1 cellular context compared by ENCODE assay signal in the genomic region with DNA sequence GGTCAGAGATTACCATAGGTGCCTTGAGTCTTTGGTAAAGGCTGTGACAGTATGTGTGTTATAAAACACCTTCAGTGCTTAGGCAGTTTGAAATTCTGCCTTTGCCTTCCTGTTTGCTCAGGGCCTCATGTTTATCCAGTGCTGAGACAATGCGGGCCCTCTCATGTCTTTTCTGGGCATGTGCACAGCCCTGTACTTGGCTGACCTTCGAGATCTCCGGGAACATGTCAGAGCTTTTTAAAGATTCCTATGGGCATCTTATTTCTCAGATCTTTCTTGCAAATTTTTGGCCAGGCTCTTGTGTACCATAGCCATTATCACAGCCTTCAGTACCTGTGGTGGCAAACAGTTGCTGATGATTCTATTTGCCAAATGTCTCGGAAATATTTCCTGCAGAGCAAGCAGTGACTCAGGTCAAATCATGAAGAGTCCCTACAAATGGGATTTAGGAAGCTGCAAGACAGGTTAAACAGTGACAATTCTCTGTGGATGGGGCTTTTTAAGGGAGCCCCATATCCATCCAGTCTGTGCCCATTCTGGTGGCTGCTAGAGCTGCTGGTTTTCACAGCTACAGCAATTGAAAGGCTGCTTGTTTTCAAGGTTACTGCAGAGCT.
TF ChIP-seq lines count a peak whose summit lies in the region.

No MANE protein-coding gene starts in this region.

TF ChIP-seq in HepG2, 621 proteins besides CTCF, POLR2A, EP300 and RAD21 (continued from another document and continues in another):
- TF ChIP-seq, protein P1, sequence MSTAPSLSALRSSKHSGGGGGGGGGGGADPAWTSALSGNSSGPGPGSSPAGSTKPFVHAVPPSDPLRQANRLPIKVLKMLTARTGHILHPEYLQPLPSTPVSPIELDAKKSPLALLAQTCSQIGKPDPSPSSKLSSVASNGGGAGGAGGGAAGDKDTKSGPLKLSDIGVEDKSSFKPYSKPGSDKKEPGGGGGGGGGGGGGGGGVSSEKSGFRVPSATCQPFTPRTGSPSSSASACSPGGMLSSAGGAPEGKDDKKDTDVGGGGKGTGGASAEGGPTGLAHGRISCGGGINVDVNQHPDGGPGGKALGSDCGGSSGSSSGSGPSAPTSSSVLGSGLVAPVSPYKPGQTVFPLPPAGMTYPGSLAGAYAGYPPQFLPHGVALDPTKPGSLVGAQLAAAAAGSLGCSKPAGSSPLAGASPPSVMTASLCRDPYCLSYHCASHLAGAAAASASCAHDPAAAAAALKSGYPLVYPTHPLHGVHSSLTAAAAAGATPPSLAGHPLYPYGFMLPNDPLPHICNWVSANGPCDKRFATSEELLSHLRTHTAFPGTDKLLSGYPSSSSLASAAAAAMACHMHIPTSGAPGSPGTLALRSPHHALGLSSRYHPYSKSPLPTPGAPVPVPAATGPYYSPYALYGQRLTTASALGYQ (CRISPR knock-in tag; IDR thresholded peaks at IDR 0.05) = peak; percentile 36; the same call in 1 of the 2 replicates
- no peak for TF ChIP-seq RNF2 (conservative IDR thresholded peaks at IDR 0.05; ENCODE audit: low read depth)
- TF ChIP-seq SMAD1 (CRISPR knock-in tag; IDR thresholded peaks at IDR 0.05; ENCODE audit: borderline replicate concordance, low read depth) = no peak
- no peak for TF ChIP-seq BRD4 (CRISPR knock-in tag; IDR thresholded peaks at IDR 0.05)
- TF ChIP-seq SKIL (CRISPR knock-in tag; IDR thresholded peaks at IDR 0.05; ENCODE audit: borderline replicate concordance) = no peak
- TF ChIP-seq GFI1 (CRISPR knock-in tag; IDR thresholded peaks at IDR 0.05; ENCODE audit: borderline replicate concordance) = peak; percentile 54; the same call in 1 of the 2 replicates
- TF ChIP-seq SP2 (CRISPR knock-in tag; IDR thresholded peaks at IDR 0.05) = no peak
- TF ChIP-seq JUND (CRISPR knock-in tag; IDR thresholded peaks at IDR 0.05) = no peak
- TF ChIP-seq, protein P2, sequence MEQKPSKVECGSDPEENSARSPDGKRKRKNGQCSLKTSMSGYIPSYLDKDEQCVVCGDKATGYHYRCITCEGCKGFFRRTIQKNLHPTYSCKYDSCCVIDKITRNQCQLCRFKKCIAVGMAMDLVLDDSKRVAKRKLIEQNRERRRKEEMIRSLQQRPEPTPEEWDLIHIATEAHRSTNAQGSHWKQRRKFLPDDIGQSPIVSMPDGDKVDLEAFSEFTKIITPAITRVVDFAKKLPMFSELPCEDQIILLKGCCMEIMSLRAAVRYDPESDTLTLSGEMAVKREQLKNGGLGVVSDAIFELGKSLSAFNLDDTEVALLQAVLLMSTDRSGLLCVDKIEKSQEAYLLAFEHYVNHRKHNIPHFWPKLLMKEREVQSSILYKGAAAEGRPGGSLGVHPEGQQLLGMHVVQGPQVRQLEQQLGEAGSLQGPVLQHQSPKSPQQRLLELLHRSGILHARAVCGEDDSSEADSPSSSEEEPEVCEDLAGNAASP (CRISPR knock-in tag; IDR thresholded peaks at IDR 0.05; ENCODE audit: borderline replicate concordance) = peak; percentile 83
- TF ChIP-seq PATZ1 (CRISPR knock-in tag; IDR thresholded peaks at IDR 0.05) = peak; percentile 31; the same call in 1 of the 2 replicates
- no peak for TF ChIP-seq ZNF547 (CRISPR knock-in tag; IDR thresholded peaks at IDR 0.05)
- TF ChIP-seq MIER2 (CRISPR knock-in tag; IDR thresholded peaks at IDR 0.05) = no peak; the same call in 1 of the 2 replicates
- TF ChIP-seq ZFP62 (CRISPR knock-in tag; IDR thresholded peaks at IDR 0.05) = no peak
- TF ChIP-seq ZUFSP (CRISPR knock-in tag; IDR thresholded peaks at IDR 0.05; ENCODE audit: borderline replicate concordance) = no peak
- TF ChIP-seq, protein P3, sequence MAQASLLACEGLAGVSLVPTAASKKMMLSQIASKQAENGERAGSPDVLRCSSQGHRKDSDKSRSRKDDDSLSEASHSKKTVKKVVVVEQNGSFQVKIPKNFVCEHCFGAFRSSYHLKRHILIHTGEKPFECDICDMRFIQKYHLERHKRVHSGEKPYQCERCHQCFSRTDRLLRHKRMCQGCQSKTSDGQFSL (CRISPR knock-in tag; IDR thresholded peaks at IDR 0.05) = no peak
- no peak for TF ChIP-seq NKX3-1 (CRISPR knock-in tag; IDR thresholded peaks at IDR 0.05)
- no peak for TF ChIP-seq SYNCRIP (IDR thresholded peaks at IDR 0.05; ENCODE audit: insufficient read depth, low read depth, low read length)
- TF ChIP-seq HIVEP1 (CRISPR knock-in tag; IDR thresholded peaks at IDR 0.05) = no peak
- TF ChIP-seq, protein P4, sequence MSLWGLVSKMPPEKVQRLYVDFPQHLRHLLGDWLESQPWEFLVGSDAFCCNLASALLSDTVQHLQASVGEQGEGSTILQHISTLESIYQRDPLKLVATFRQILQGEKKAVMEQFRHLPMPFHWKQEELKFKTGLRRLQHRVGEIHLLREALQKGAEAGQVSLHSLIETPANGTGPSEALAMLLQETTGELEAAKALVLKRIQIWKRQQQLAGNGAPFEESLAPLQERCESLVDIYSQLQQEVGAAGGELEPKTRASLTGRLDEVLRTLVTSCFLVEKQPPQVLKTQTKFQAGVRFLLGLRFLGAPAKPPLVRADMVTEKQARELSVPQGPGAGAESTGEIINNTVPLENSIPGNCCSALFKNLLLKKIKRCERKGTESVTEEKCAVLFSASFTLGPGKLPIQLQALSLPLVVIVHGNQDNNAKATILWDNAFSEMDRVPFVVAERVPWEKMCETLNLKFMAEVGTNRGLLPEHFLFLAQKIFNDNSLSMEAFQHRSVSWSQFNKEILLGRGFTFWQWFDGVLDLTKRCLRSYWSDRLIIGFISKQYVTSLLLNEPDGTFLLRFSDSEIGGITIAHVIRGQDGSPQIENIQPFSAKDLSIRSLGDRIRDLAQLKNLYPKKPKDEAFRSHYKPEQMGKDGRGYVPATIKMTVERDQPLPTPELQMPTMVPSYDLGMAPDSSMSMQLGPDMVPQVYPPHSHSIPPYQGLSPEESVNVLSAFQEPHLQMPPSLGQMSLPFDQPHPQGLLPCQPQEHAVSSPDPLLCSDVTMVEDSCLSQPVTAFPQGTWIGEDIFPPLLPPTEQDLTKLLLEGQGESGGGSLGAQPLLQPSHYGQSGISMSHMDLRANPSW (CRISPR knock-in tag; IDR thresholded peaks at IDR 0.05; ENCODE audit: borderline replicate concordance) = no peak
- no peak; the same call in 1 of the 2 replicates for TF ChIP-seq TCF7L2 (IDR thresholded peaks at IDR 0.05; ENCODE audit: low read depth, low read length)
- TF ChIP-seq NFRKB (IDR thresholded peaks at IDR 0.05) = no peak
- TF ChIP-seq MXD3 (CRISPR knock-in tag; IDR thresholded peaks at IDR 0.05) = no peak
- 0 out of 2 replicates have a peak, but pooled peaks have one; percentile 59 for TF ChIP-seq HMG20B (CRISPR knock-in tag; conservative IDR thresholded peaks at IDR 0.05)
- peak; percentile 71; the same call in 1 of the 2 replicates for TF ChIP-seq FOXJ3 (CRISPR knock-in tag; IDR thresholded peaks at IDR 0.05; ENCODE audit: borderline replicate concordance)
- TF ChIP-seq ZNF724P (CRISPR knock-in tag; IDR thresholded peaks at IDR 0.05; ENCODE audit: borderline replicate concordance) = no peak
- TF ChIP-seq CAMTA2 (CRISPR knock-in tag; IDR thresholded peaks at IDR 0.05; ENCODE audit: borderline replicate concordance) = no peak
- TF ChIP-seq SNAPC2 (CRISPR knock-in tag; IDR thresholded peaks at IDR 0.05) = 0 out of 2 replicates have a peak, but pooled peaks have one; percentile 54
- no peak for TF ChIP-seq GABPA (IDR thresholded peaks at IDR 0.05; ENCODE audit: low read depth, low read length)
- no peak for TF ChIP-seq GABPA (CRISPR knock-in tag; IDR thresholded peaks at IDR 0.05; ENCODE audit: low read depth)
- no peak for TF ChIP-seq ZNF34 (CRISPR knock-in tag; IDR thresholded peaks at IDR 0.05; ENCODE audit: borderline replicate concordance)
- 0 out of 2 replicates have a peak, but pooled peaks have one; percentile 28 for TF ChIP-seq ZSCAN9 (CRISPR knock-in tag; IDR thresholded peaks at IDR 0.05; ENCODE audit: borderline replicate concordance)
- TF ChIP-seq, protein P5, sequence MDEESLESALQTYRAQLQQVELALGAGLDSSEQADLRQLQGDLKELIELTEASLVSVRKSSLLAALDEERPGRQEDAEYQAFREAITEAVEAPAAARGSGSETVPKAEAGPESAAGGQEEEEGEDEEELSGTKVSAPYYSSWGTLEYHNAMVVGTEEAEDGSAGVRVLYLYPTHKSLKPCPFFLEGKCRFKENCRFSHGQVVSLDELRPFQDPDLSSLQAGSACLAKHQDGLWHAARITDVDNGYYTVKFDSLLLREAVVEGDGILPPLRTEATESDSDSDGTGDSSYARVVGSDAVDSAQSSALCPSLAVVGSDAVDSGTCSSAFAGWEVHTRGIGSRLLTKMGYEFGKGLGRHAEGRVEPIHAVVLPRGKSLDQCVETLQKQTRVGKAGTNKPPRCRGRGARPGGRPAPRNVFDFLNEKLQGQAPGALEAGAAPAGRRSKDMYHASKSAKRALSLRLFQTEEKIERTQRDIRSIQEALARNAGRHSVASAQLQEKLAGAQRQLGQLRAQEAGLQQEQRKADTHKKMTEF (CRISPR knock-in tag; IDR thresholded peaks at IDR 0.05) = peak; percentile 77
- no peak for TF ChIP-seq ZNF44 (CRISPR knock-in tag; IDR thresholded peaks at IDR 0.05)
- peak; percentile 55 for TF ChIP-seq KAT8 (CRISPR knock-in tag; IDR thresholded peaks at IDR 0.05)
- TF ChIP-seq FOXM1 (CRISPR knock-in tag; IDR thresholded peaks at IDR 0.05) = no peak
- TF ChIP-seq, protein P6, sequence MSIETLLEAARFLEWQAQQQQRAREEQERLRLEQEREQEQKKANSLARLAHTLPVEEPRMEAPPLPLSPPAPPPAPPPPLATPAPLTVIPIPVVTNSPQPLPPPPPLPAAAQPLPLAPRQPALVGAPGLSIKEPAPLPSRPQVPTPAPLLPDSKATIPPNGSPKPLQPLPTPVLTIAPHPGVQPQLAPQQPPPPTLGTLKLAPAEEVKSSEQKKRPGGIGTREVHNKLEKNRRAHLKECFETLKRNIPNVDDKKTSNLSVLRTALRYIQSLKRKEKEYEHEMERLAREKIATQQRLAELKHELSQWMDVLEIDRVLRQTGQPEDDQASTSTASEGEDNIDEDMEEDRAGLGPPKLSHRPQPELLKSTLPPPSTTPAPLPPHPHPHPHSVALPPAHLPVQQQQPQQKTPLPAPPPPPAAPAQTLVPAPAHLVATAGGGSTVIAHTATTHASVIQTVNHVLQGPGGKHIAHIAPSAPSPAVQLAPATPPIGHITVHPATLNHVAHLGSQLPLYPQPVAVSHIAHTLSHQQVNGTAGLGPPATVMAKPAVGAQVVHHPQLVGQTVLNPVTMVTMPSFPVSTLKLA (IDR thresholded peaks at IDR 0.05) = no peak
- TF ChIP-seq ZNF709 (CRISPR knock-in tag; IDR thresholded peaks at IDR 0.05) = no peak
- peak; percentile 59 for TF ChIP-seq CEBPG (CRISPR knock-in tag; IDR thresholded peaks at IDR 0.05)
- no peak for TF ChIP-seq NFYB (CRISPR knock-in tag; IDR thresholded peaks at IDR 0.05)
- no peak for TF ChIP-seq IRF1 (CRISPR knock-in tag; IDR thresholded peaks at IDR 0.05; ENCODE audit: low read depth)
- TF ChIP-seq CBFB (CRISPR knock-in tag; IDR thresholded peaks at IDR 0.05) = no peak
- no peak for TF ChIP-seq ZNF776 (CRISPR knock-in tag; IDR thresholded peaks at IDR 0.05)
- no peak for TF ChIP-seq GPN1 (CRISPR knock-in tag; IDR thresholded peaks at IDR 0.05; ENCODE audit: borderline replicate concordance)
- TF ChIP-seq ZNF501 (CRISPR knock-in tag; IDR thresholded peaks at IDR 0.05) = peak; percentile 63; the same call in 1 of the 2 replicates
- no peak for TF ChIP-seq NCOA1 (CRISPR knock-in tag; IDR thresholded peaks at IDR 0.05)
- no peak for TF ChIP-seq ATAD3A (CRISPR knock-in tag; IDR thresholded peaks at IDR 0.05)
- TF ChIP-seq IRF2 (CRISPR knock-in tag; IDR thresholded peaks at IDR 0.05) = 0 out of 2 replicates have a peak, but pooled peaks have one; percentile 56
